ENCODE assay signal across 8 cellular contexts in genomic region chr16:28553776-28554633, GRCh38. TPM values are rescaled to one million over a fixed set of nuclear protein-coding genes. Genes with fewer than 3 reads are reported as not detected.
A peak's percentile ranks its signal among the peaks of the same experiment; 100 is the strongest.
DNase-seq lines count a peak whose midpoint lies in the region; ATAC-seq and TF ChIP-seq lines count a peak whose summit lies in the region.

TSS of gene SGF29 (plus strand) at chr16:28553920. CDS start at chr16:28581070, 27,150 bp downstream.

- TF ChIP-seq CTCF in AG09309 (IDR thresholded peaks at IDR 0.05; ENCODE audit: control insufficient read depth, insufficient read depth, low read depth, low read length, missing control alignments): no peak
- TF ChIP-seq CTCF in activated B cell treated with CpG ODN at 0.5 μM for 24 hours (IDR thresholded peaks at IDR 0.05): no peak
- TF ChIP-seq CTCF in cardiac fibroblast (IDR thresholded peaks at IDR 0.05; ENCODE audit: low read depth, low read length): peak; percentile 8

- peaks cover 22% of the 10 kb centered on the region for H3K36me3 Mint-ChIP-seq in activated B cell treated with CpG ODN at 0.5 μM for 24 hours (ENCODE audit: low read depth)

- peaks cover 27% of the 10 kb centered on the region for H3K4me1 Mint-ChIP-seq in activated B cell treated with CpG ODN at 0.5 μM for 24 hours

- intact Hi-C loops in activated B cell treated with CpG ODN at 0.5 μM for 24 hours (cut with micrococcal nuclease): loop anchor here (1.0 to 5.0 kb wide), 3 partner anchors 60 to 268 kb away; partner anchors contain the start of genes APOBR and ATXN2L

- peak; percentile 71 for ATAC-seq in GM18907 (IDR thresholded peaks at IDR 0.05; ENCODE audit: unreplicated experiment)
- peak; percentile 79 for ATAC-seq in HG03159 (IDR thresholded peaks at IDR 0.05; ENCODE audit: unreplicated experiment)
- peak; percentile 90 for ATAC-seq in activated B cell treated with CpG ODN at 0.5 μM for 24 hours (ENCODE audit: low read depth)

- peak; percentile 61 for DNase-seq in AG09309 (ENCODE audit: low read depth)
- peak; percentile 91 for DNase-seq in NCI-H345 (lab: John Stamatoyannopoulos, UW)
- DNase-seq in activated B cell treated with CpG ODN at 0.5 μM for 24 hours: peak; percentile 86
- DNase-seq in cardiac fibroblast (ENCODE audit: low read depth in 2 of 2): peak; percentile 96
- DNase-seq in inferior parietal cortex (ENCODE audit: extremely low spot score): peak; percentile 96
- DNase-seq in stimulated activated CD4-positive, alpha-beta T cell treated with anti-CD3 and anti-CD28 coated beads, Interleukin-12 subunit alpha, Interleukin-12 subunit beta, amount 100 ng/mL, for 24 hours (ENCODE audit: low read depth in 2 of 2): peak; percentile 88 to 89

- CTCF ChIA-PET in activated B cell treated with CpG ODN at 0.5 μM for 24 hours (lab: Charles Lee): interaction anchor here (1.1 kb wide), 1 partner anchor 10 kb away, joined by 3 read pairs; no protein-coding TSS in a partner anchor

- H3K27ac Mint-ChIP-seq in activated B cell treated with CpG ODN at 0.5 μM for 24 hours: peak within 1 kb of the TSS; percentile 97

- H3K4me3 Mint-ChIP-seq in activated B cell treated with CpG ODN at 0.5 μM for 24 hours: peak within 1 kb of the TSS; percentile 91

- peaks cover 4% of the 10 kb centered on the region for H3K27me3 Mint-ChIP-seq in activated B cell treated with CpG ODN at 0.5 μM for 24 hours

- H3K9me3 Mint-ChIP-seq in activated B cell treated with CpG ODN at 0.5 μM for 24 hours: no peaks in the 10 kb centered on the region

- H3K4me3 ChIP-seq in AG09309 (ENCODE audit: control insufficient read depth, low read depth, low read length) (peak within 1 kb of the TSS; percentile 50), cardiac fibroblast (replicated peaks in 1 of 2; ENCODE audit: low read depth in 2 of 2, low read length in 2 of 2) (peak within 1 kb of the TSS; percentile 74 to 81)

- POLR2A ChIA-PET in activated B cell treated with CpG ODN at 0.5 μM for 24 hours (lab: Charles Lee): interaction anchor here (0.6 to 4.0 kb wide), 8 partner anchors 12 to 370 kb away, joined by 3 to 20 read pairs (median 4); partner anchors contain the start of genes APOBR and CLN3

RNA-seq across cellular contexts. Expression of gene SGF29, which starts in this region (rescaled TPM):
- 34.1 and 40.3 TPM in 2 replicates for total RNA-seq in activated B cell treated with CpG ODN at 0.5 μM for 24 hours

Comparison
In these comparisons a context has a peak if more than half of its experiments do, and no peak if none do; other contexts are left out.
1. Peak in every context shown above with its lines: DNase-seq, ATAC-seq and H3K4me3 ChIP-seq.